In the genomic region with DNA sequence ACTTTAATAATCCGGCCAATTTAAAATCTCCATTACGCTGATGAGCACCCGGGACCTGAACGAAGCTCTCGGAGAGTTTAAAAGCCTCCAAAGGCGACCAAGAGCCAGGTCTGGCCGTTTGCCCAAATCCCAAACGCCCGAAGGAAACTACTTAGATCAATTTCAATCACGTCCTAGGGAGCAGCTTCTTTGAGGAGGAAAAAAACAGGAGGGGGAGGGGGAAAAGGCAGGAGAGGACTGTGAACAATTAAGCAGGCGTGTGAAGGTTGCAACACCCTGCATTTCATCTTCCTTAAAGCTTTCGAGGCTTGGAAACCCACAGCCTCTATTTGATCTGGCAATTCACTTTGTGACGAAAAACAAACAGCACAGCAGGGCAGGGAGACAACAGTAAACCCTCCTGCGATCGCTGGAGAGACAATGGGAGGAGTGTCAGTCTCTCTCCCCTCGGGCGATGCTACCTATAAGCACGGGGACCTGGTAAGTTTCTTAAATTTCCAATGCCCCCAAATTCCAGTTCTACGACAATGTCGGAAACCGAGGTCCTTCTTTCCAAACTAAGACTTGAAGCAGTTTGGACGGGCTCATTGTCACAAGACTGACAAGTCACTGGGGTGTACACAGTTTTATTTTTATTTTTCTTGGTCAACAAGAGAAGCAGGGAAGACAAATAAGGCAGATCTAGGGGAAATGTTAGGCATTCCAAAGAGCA, we compare ENCODE assay signal across 8 cellular contexts. TPM values are rescaled to one million over a fixed set of nuclear protein-coding genes. Genes with fewer than 3 reads are reported as not detected.
DNase-seq lines count a peak whose midpoint lies in the region; ATAC-seq and TF ChIP-seq lines count a peak whose summit lies in the region.

No MANE protein-coding gene starts in this region.

- peak overlapping the region; percentile 89 to 94 for H3K4me3 Mint-ChIP-seq in stimulated activated naive B cell treated with anti-CD40 and anti-IgM and Interleukin-4, amounts not matched to agents 10 μg/mL and 1 μg/mL and 100 μg/mL, for 72 hours

- no peaks in the 10 kb centered on the region for H3K27me3 Mint-ChIP-seq in stimulated activated naive B cell treated with anti-CD40 and anti-IgM and Interleukin-4, amounts not matched to agents 10 μg/mL and 1 μg/mL and 100 μg/mL, for 72 hours

- H3K27ac Mint-ChIP-seq in stimulated activated naive B cell treated with anti-CD40 and anti-IgM and Interleukin-4, amounts not matched to agents 10 μg/mL and 1 μg/mL and 100 μg/mL, for 72 hours = peak overlapping the region; percentile 100

- peak overlapping the region; percentile 98 for H3K27ac ChIP-seq in SJSA1

- peaks cover 30% of the 10 kb centered on the region; the same call in 1 of the 2 replicates for H3K36me3 ChIP-seq in Loucy (ENCODE audit: insufficient read depth, low read length)
- peaks cover 62% of the 10 kb centered on the region for H3K36me3 ChIP-seq in SJSA1

- H3K4me3 ChIP-seq in Loucy (ENCODE audit: low read length, poor library complexity, severe bottlenecking) (peak overlapping the region; percentile 89), SJSA1 (peak overlapping the region; percentile 96)

- peak overlapping the region; percentile 96 for H3K9ac ChIP-seq in Loucy (ENCODE audit: low read depth, low read length, poor library complexity, severe bottlenecking)

- no peaks in the 10 kb centered on the region for H3K9me3 Mint-ChIP-seq in stimulated activated naive B cell treated with anti-CD40 and anti-IgM and Interleukin-4, amounts not matched to agents 10 μg/mL and 1 μg/mL and 100 μg/mL, for 72 hours

- H3K36me3 Mint-ChIP-seq in stimulated activated naive B cell treated with anti-CD40 and anti-IgM and Interleukin-4, amounts not matched to agents 10 μg/mL and 1 μg/mL and 100 μg/mL, for 72 hours = peaks cover 64 to 72% of the 10 kb centered on the region in 2 donors

- H4K20me1 ChIP-seq in Loucy (ENCODE audit: insufficient read depth, low read length, poor library complexity, severe bottlenecking) = peaks cover 51% of the 10 kb centered on the region

- H3K4me2 ChIP-seq in Loucy (ENCODE audit: low read depth, low read length, poor library complexity, severe bottlenecking) = peak overlapping the region; percentile 92

- H3K4me1 ChIP-seq in Loucy (ENCODE audit: insufficient read depth, low read length, poor library complexity, severe bottlenecking) = peaks cover 49% of the 10 kb centered on the region
- H3K4me1 ChIP-seq in SJSA1 (replicated peaks) = peaks cover 55% of the 10 kb centered on the region

- peak; percentile 62 for DNase-seq in DMS 273 (lab: John Stamatoyannopoulos, UW; ENCODE audit: unreplicated experiment)
- DNase-seq in SJSA1 (ENCODE audit: low read depth in 1 of 2, low spot score in 2 of 2) = peak in 1 of 2 experiments; percentile 70
- DNase-seq in cerebellar cortex (ENCODE audit: low spot score) = peak; percentile 61
- DNase-seq in kidney glomerular epithelial cell (lab: John Stamatoyannopoulos, UW) = peak; percentile 47
- no peak for DNase-seq in stimulated activated naive B cell treated with anti-CD40 and anti-IgM and Interleukin-4, amounts not matched to agents 10 μg/mL and 1 μg/mL and 100 μg/mL, for 72 hours

- H3K9me3 ChIP-seq in Loucy (ENCODE audit: insufficient read depth, low read depth, low read length) (no peaks in the 10 kb centered on the region), SJSA1 (replicated peaks) (no peaks in the 10 kb centered on the region)

- ATAC-seq in stimulated activated naive B cell treated with anti-CD40 and anti-IgM and Interleukin-4, amounts not matched to agents 10 μg/mL and 1 μg/mL and 100 μg/mL, for 72 hours (replicated peaks) = no peak
- ATAC-seq in HG03439 (IDR thresholded peaks at IDR 0.05; ENCODE audit: unreplicated experiment) (no peak), HG03039 (IDR thresholded peaks at IDR 0.05; ENCODE audit: unreplicated experiment) (no peak)

- TF ChIP-seq CTCF in Loucy (conservative IDR thresholded peaks at IDR 0.05; ENCODE audit: low read length) = no peak

- no peaks in the 10 kb centered on the region for H3K9me2 ChIP-seq in Loucy (replicated peaks; ENCODE audit: low read depth, low read length)

- H3K79me2 ChIP-seq in Loucy (ENCODE audit: insufficient read depth, low read length) = peaks cover 61% of the 10 kb centered on the region

- peaks cover 5% of the 10 kb centered on the region; the same call in 1 of the 2 replicates for H3F3A ChIP-seq in Loucy (ENCODE audit: low read depth)

- no peak overlapping the region; the same call in 1 of the 2 replicates for H2AFZ ChIP-seq in Loucy (ENCODE audit: low read length)

- H3K27me3 ChIP-seq in Loucy (ENCODE audit: insufficient read depth, low read length, poor library complexity, severe bottlenecking) (no peaks in the 10 kb centered on the region), SJSA1 (replicated peaks) (no peaks in the 10 kb centered on the region)

- H3K4me1 Mint-ChIP-seq in stimulated activated naive B cell treated with anti-CD40 and anti-IgM and Interleukin-4, amounts not matched to agents 10 μg/mL and 1 μg/mL and 100 μg/mL, for 72 hours = peaks cover 43 to 69% of the 10 kb centered on the region in 2 donors

RNA-seq across cellular contexts. Expression of gene KLF6, which starts 1.1 kb away (rescaled TPM):
- total RNA-seq in SJSA1 (2014; rRNA removed; shearing (Covaris generic)) = 18.0 and 21.3 TPM in 2 replicates
